Comparison of ENCODE assay signal across 20 cellular contexts in genomic region chr3:126995254-126995770, GRCh38. TPM values are rescaled to one million over a fixed set of nuclear protein-coding genes. Genes with fewer than 3 reads are reported as not detected.
DNase-seq lines count a peak whose midpoint lies in the region; TF ChIP-seq lines count a peak whose summit lies in the region.
"Had no signal": no experiment of that assay in that cellular context is flagged by ENCODE, and none has a peak within 500 bp of the region (broad histone marks: within the 10 kb centered on the region; RNA-seq: fewer than 3 reads in every experiment).

No MANE protein-coding gene starts in this region.

- CTCF ChIA-PET in A673 (lab: Charles Lee) (no interaction called here), Caco-2 (lab: Charles Lee) (no interaction called here)

- no peak overlapping the region for H3K27ac Mint-ChIP-seq in Caco-2 (ENCODE audit: unreplicated experiment)

- no peak overlapping the region for H3K4me3 Mint-ChIP-seq in Caco-2 (ENCODE audit: unreplicated experiment)

- H3K9me3 ChIP-seq in A673 (ENCODE audit: low read depth, low read length, poor library complexity, severe bottlenecking): no peaks in the 10 kb centered on the region
- no peaks in the 10 kb centered on the region for H3K9me3 ChIP-seq in left ventricle myocardium inferior (replicated peaks)
- no peaks in the 10 kb centered on the region for H3K9me3 ChIP-seq in suprapubic skin
- H3K9me3 ChIP-seq in Caco-2: no peaks in the 10 kb centered on the region
- H3K9me3 ChIP-seq: A549, sigmoid colon had no signal

- no peak overlapping the region for H3K4me3 ChIP-seq in A673 (ENCODE audit: low read depth, low read length, poor library complexity, severe bottlenecking)
- H3K4me3 ChIP-seq in left ventricle myocardium inferior: no peak overlapping the region
- H3K4me3 ChIP-seq in suprapubic skin: no peak overlapping the region
- H3K4me3 ChIP-seq in Caco-2 (ENCODE audit: low read depth, low read length): no peak overlapping the region
- H3K4me3 ChIP-seq: A549, GM23248, sigmoid colon had no signal

- POLR2A ChIA-PET in A673 (lab: Charles Lee; ENCODE audit: low non-redundant PET): no interaction called here
- POLR2A ChIA-PET in Caco-2 (lab: Charles Lee): no interaction called here

- TF ChIP-seq CTCF in A673 (conservative IDR thresholded peaks at IDR 0.05; ENCODE audit: low read depth, low read length) (no peak), VCaP (conservative IDR thresholded peaks at IDR 0.05) (no peak), left ventricle myocardium inferior (IDR thresholded peaks at IDR 0.05; ENCODE audit: borderline replicate concordance) (no peak), suprapubic skin (IDR thresholded peaks at IDR 0.05) (no peak), Caco-2 (IDR thresholded peaks at IDR 0.05; ENCODE audit: insufficient read depth in 1 of 2, low read depth in 1 of 2, low read length in 1 of 2, severe bottlenecking in 1 of 2, unreplicated experiment in 1 of 2) (no peak)

- 46% methylated on average over 5 of the region's 12 CpGs for whole genome bisulfite sequencing in suprapubic skin

- no peak for TF ChIP-seq POLR2A in suprapubic skin (IDR thresholded peaks at IDR 0.05)

- TF ChIP-seq EP300 in suprapubic skin (IDR thresholded peaks at IDR 0.05): no peak

- peaks cover 5% of the 10 kb centered on the region for H3K36me3 ChIP-seq in A673 (ENCODE audit: insufficient read depth, low read length, poor library complexity, severe bottlenecking)
- H3K36me3 ChIP-seq in left ventricle myocardium inferior: peaks cover 4% of the 10 kb centered on the region
- peaks cover 13% of the 10 kb centered on the region for H3K36me3 ChIP-seq in suprapubic skin
- no peaks in the 10 kb centered on the region; the same call in 1 of the 2 replicates for H3K36me3 ChIP-seq in Caco-2 (ENCODE audit: control insufficient read depth, insufficient read depth, low read length)

- no peaks in the 10 kb centered on the region for H3K27me3 ChIP-seq in A673 (replicated peaks; ENCODE audit: insufficient read depth, low read depth, low read length, poor library complexity)
- no peaks in the 10 kb centered on the region for H3K27me3 ChIP-seq in left ventricle myocardium inferior (ENCODE audit: low read depth)
- no peaks in the 10 kb centered on the region for H3K27me3 ChIP-seq in suprapubic skin
- no peaks in the 10 kb centered on the region for H3K27me3 ChIP-seq in Caco-2 (replicated peaks; ENCODE audit: control insufficient read depth, insufficient read depth, low read length)
- H3K27me3 ChIP-seq: sigmoid colon had no signal

- H3K27me3 Mint-ChIP-seq in Caco-2 (ENCODE audit: insufficient read depth, unreplicated experiment): no peaks in the 10 kb centered on the region
- H3K27me3 Mint-ChIP-seq: naive B cell had no signal

- H3K9me3 Mint-ChIP-seq in Caco-2 (ENCODE audit: unreplicated experiment): no peaks in the 10 kb centered on the region
- H3K9me3 Mint-ChIP-seq: naive B cell had no signal

- intact Hi-C loops in A673 (cut with micrococcal nuclease; ENCODE audit: unreplicated experiment): no loop called here
- intact Hi-C loops in left ventricle myocardium inferior (cut with micrococcal nuclease): no loop called here
- intact Hi-C loops in Caco-2 (cut with micrococcal nuclease; ENCODE audit: unreplicated experiment): no loop called here

- DNase-seq in A673 (ENCODE audit: low spot score): no peak
- DNase-seq in left ventricle myocardium inferior: no peak
- DNase-seq in suprapubic skin (ENCODE audit: low spot score in 2 of 2): no peak
- DNase-seq in GOT3 (lab: John Stamatoyannopoulos, UW): no peak
- DNase-seq in Caco-2: no peak
- DNase-seq in SKM-1 (lab: John Stamatoyannopoulos, UW; ENCODE audit: unreplicated experiment): no peak
- no peak for DNase-seq in SW 1271 (lab: John Stamatoyannopoulos, UW)
- DNase-seq: activated CD4-positive, alpha-beta T cell treated with anti-CD3 and anti-CD28 coated beads for 4 hours; activated naive CD4-positive, alpha-beta T cell treated with anti-CD3 and anti-CD28 coated beads, Interleukin-2, amount 50 U/mL, for 16 hours; effector memory CD4-positive, alpha-beta T cell; GM23248; Kasumi-1; naive B cell; NCI-H1048; NCI-H1930; PC-3; SIG-M5; sigmoid colon had no signal

- BruUV-seq in A673 (replicated peaks; lab: Mats Ljungman, UMichigan) (no TSS peak), Caco-2 (replicated peaks; lab: Mats Ljungman, UMichigan) (no TSS peak)

- H3K4me1 ChIP-seq in A673 (ENCODE audit: insufficient read depth, low read length, poor library complexity, severe bottlenecking): peaks cover 28% of the 10 kb centered on the region
- H3K4me1 ChIP-seq in left ventricle myocardium inferior: peaks cover 95% of the 10 kb centered on the region
- H3K4me1 ChIP-seq in suprapubic skin: peaks cover 68% of the 10 kb centered on the region
- H3K4me1 ChIP-seq in Caco-2: no peaks in the 10 kb centered on the region
- H3K4me1 ChIP-seq: A549 had no signal

- H3K27ac ChIP-seq in A673 (ENCODE audit: low read depth, low read length, poor library complexity, severe bottlenecking): peak overlapping the region; percentile 57
- H3K27ac ChIP-seq in VCaP: peak overlapping the region; percentile 38; the same call in 1 of the 2 replicates
- peak overlapping the region; percentile 80 for H3K27ac ChIP-seq in left ventricle myocardium inferior (replicated peaks)
- H3K27ac ChIP-seq in suprapubic skin: peak overlapping the region; percentile 16
- H3K27ac ChIP-seq: A549, GM23248 had no signal

- H3K36me3 Mint-ChIP-seq in Caco-2 (ENCODE audit: insufficient read depth, unreplicated experiment): peaks cover 23% of the 10 kb centered on the region

- no peaks in the 10 kb centered on the region for H3K4me1 Mint-ChIP-seq in Caco-2 (ENCODE audit: low read depth, unreplicated experiment)

RNA-seq across cellular contexts. Expression of gene PLXNA1, which starts 12.4 kb away (rescaled TPM):
- total RNA-seq in A673 (2021): 33.6 and 38.4 TPM in 2 replicates
- total RNA-seq in left ventricle myocardium inferior: 26.4 TPM
- 10 to 100 TPM; 48.4 to 77.9 (median 59.4) TPM for total RNA-seq in suprapubic skin
- total RNA-seq in Caco-2 (2022): 92.4 and 95.1 TPM in 2 replicates

Comparison
In these comparisons a context has a peak if more than half of its experiments do, and no peak if none do; other contexts are left out.
1. H3K27ac ChIP-seq: peak in every context shown above with its lines; median percentile 80 in left ventricle myocardium inferior; 57 in A673; 38 in VCaP; 16 in suprapubic skin.